ENCODE assay signal across 27 cellular contexts in the genomic region with DNA sequence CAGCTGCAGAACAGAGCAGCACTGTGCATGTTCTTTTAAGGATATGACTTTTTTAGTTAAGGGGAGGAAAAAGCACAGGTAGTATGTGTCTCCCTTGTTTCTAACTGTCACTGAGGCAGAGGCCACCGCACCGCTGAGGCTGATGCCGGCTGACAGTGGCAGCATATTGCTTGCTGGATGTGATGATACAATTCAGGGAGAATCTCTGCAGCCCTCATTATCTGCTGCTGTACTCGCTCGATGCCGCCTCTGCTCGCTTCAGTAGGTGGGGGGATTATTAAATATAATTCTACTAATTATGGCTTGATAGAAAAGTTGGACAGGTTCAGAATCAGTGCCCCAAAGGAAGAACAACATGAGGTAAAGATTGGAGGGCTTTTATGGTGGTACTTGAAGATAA.
"Had no signal": no experiment of that assay in that cellular context is flagged by ENCODE, and none has a peak within 500 bp of the region (broad histone marks: within the 10 kb centered on the region; RNA-seq: fewer than 3 reads in every experiment).

No MANE protein-coding gene starts in this region.

- H3K4me1 Mint-ChIP-seq: activated CD4-positive, alpha-beta memory T cell treated with anti-CD3 and anti-CD28 coated beads, Interleukin-2, amount 10 ng/mL, durations not matched to agents 7 days and 5 days; activated CD4-positive, alpha-beta T cell treated with anti-CD3 and anti-CD28 coated beads, Interleukin-2, amount 10 ng/mL, durations not matched to agents 7 days and 5 days; activated naive CD4-positive, alpha-beta T cell treated with anti-CD3 and anti-CD28 coated beads, Interleukin-2, amount 50 U/mL, for 24 hours; activated naive CD8-positive, alpha-beta T cell treated with anti-CD3 and anti-CD28 coated beads, Interleukin-2, amount 50 U/mL, for 24 hours; activated T-helper 17 cell treated with anti-CD3 and anti-CD28 coated beads, Interleukin-2, amount 50 U/mL, for 72 hours; natural killer cell had no signal

- H3K9me3 ChIP-seq: left lung, lower lobe of right lung, right lobe of liver, thoracic aorta, uterus had no signal

- H3K4me1 ChIP-seq: left lung, lower lobe of right lung, right lobe of liver, uterus had no signal

- ATAC-seq: activated naive CD8-positive, alpha-beta T cell treated with anti-CD3 and anti-CD28 coated beads, Interleukin-2, amount 50 U/mL, for 24 hours; activated T-cell treated with anti-CD3 and anti-CD28 coated beads, Interleukin-2, amount 50 U/mL, for 4 hours; activated T-helper 17 cell treated with anti-CD3 and anti-CD28 coated beads, Interleukin-2, amount 50 U/mL, for 72 hours; effector memory CD8-positive, alpha-beta T cell; left lung; lower lobe of right lung; natural killer cell; right lobe of liver; WTC11 had no signal

- DNase-seq: activated CD4-positive, alpha-beta memory T cell treated with anti-CD3 and anti-CD28 coated beads, Interleukin-2, amount 10 ng/mL, durations not matched to agents 7 days and 5 days; activated CD4-positive, alpha-beta T cell treated with anti-CD3 and anti-CD28 coated beads for 1 hour; activated CD4-positive, alpha-beta T cell treated with anti-CD3 and anti-CD28 coated beads, Interleukin-2, amount 10 ng/mL, durations not matched to agents 7 days and 5 days; activated gamma-delta T cell treated with Interleukin-2 at 50 U/mL for 16 hours; activated naive CD8-positive, alpha-beta T cell treated with anti-CD3 and anti-CD28 coated beads, Interleukin-2, amount 50 U/mL, for 24 hours; activated T-cell treated with anti-CD3 and anti-CD28 coated beads, Interleukin-2, amount 50 U/mL, for 4 hours; amygdala; cortex of kidney; effector memory CD8-positive, alpha-beta T cell; foreskin fibroblast; kidney glomerular epithelial cell; left lung; lower lobe of right lung; mesenchymal stem cell; natural killer cell; occipital lobe; right lobe of liver; stimulated activated CD4-positive, alpha-beta T cell treated with anti-CD3 and anti-CD28 coated beads, Interleukin-12 subunit alpha, Interleukin-12 subunit beta, amount 100 ng/mL, for 4 hours; stimulated activated CD4-positive, alpha-beta T cell treated with anti-CD3 and anti-CD28 coated beads, Interleukin-4, amount 100 ng/mL, for 1 hour; uterus had no signal

- H3K27ac ChIP-seq: left lung, lower lobe of right lung, neural progenitor cell, right lobe of liver, thoracic aorta, uterus had no signal

- H3K36me3 Mint-ChIP-seq: activated naive CD4-positive, alpha-beta T cell treated with anti-CD3 and anti-CD28 coated beads, Interleukin-2, amount 50 U/mL, for 24 hours; natural killer cell; type B pancreatic cell; WTC11 had no signal

- H3K27me3 Mint-ChIP-seq: activated CD4-positive, alpha-beta memory T cell treated with anti-CD3 and anti-CD28 coated beads, Interleukin-2, amount 10 ng/mL, durations not matched to agents 7 days and 5 days; activated CD4-positive, alpha-beta T cell treated with anti-CD3 and anti-CD28 coated beads, Interleukin-2, amount 10 ng/mL, durations not matched to agents 7 days and 5 days; effector memory CD8-positive, alpha-beta T cell; type B pancreatic cell had no signal

- H3K9me3 Mint-ChIP-seq: activated CD4-positive, alpha-beta memory T cell treated with anti-CD3 and anti-CD28 coated beads, Interleukin-2, amount 10 ng/mL, durations not matched to agents 7 days and 5 days; activated CD4-positive, alpha-beta T cell treated with anti-CD3 and anti-CD28 coated beads, Interleukin-2, amount 10 ng/mL, durations not matched to agents 7 days and 5 days; activated naive CD4-positive, alpha-beta T cell treated with anti-CD3 and anti-CD28 coated beads, Interleukin-2, amount 50 U/mL, for 24 hours; activated naive CD8-positive, alpha-beta T cell treated with anti-CD3 and anti-CD28 coated beads, Interleukin-2, amount 50 U/mL, for 24 hours had no signal

- H3K4me3 ChIP-seq: left lung, lower lobe of right lung, neural progenitor cell, right lobe of liver, thoracic aorta, uterus had no signal

- H3K27ac Mint-ChIP-seq: activated CD4-positive, alpha-beta memory T cell treated with anti-CD3 and anti-CD28 coated beads, Interleukin-2, amount 10 ng/mL, durations not matched to agents 7 days and 5 days; activated CD4-positive, alpha-beta T cell treated with anti-CD3 and anti-CD28 coated beads, Interleukin-2, amount 10 ng/mL, durations not matched to agents 7 days and 5 days; activated naive CD4-positive, alpha-beta T cell treated with anti-CD3 and anti-CD28 coated beads, Interleukin-2, amount 50 U/mL, for 24 hours; activated naive CD8-positive, alpha-beta T cell treated with anti-CD3 and anti-CD28 coated beads, Interleukin-2, amount 50 U/mL, for 24 hours; activated T-helper 17 cell treated with anti-CD3 and anti-CD28 coated beads, Interleukin-2, amount 50 U/mL, for 72 hours; effector memory CD8-positive, alpha-beta T cell; natural killer cell; neural progenitor cell; stimulated activated naive CD8-positive, alpha-beta T cell treated with anti-CD3 and anti-CD28 coated beads, Interleukin-15, Interleukin-2, amounts not matched to agents 100 ng/mL and 50 ng/mL, for 24 hours; type B pancreatic cell; WTC11 had no signal

- H3K4me3 Mint-ChIP-seq: activated CD4-positive, alpha-beta memory T cell treated with anti-CD3 and anti-CD28 coated beads, Interleukin-2, amount 10 ng/mL, durations not matched to agents 7 days and 5 days; activated CD4-positive, alpha-beta T cell treated with anti-CD3 and anti-CD28 coated beads, Interleukin-2, amount 10 ng/mL, durations not matched to agents 7 days and 5 days; activated naive CD4-positive, alpha-beta T cell treated with anti-CD3 and anti-CD28 coated beads, Interleukin-2, amount 50 U/mL, for 24 hours; activated naive CD8-positive, alpha-beta T cell treated with anti-CD3 and anti-CD28 coated beads, Interleukin-2, amount 50 U/mL, for 24 hours; activated T-cell treated with anti-CD3 and anti-CD28 coated beads, Interleukin-2, amount 50 U/mL, for 4 hours; activated T-helper 17 cell treated with anti-CD3 and anti-CD28 coated beads, Interleukin-2, amount 50 U/mL, for 72 hours; effector memory CD8-positive, alpha-beta T cell; natural killer cell; neural progenitor cell; stimulated activated naive CD8-positive, alpha-beta T cell treated with anti-CD3 and anti-CD28 coated beads, Interleukin-15, Interleukin-2, amounts not matched to agents 100 ng/mL and 50 ng/mL, for 24 hours; type B pancreatic cell; WTC11 had no signal

- H3K27me3 ChIP-seq: left lung, neural progenitor cell, right lobe of liver, uterus had no signal

- H3K36me3 ChIP-seq: left lung, lower lobe of right lung, neural progenitor cell, right lobe of liver, thoracic aorta, uterus had no signal
